11 cellular contexts compared by ENCODE assay signal in genomic region chr20:10306440-10307358, GRCh38.
DNase-seq lines count a peak whose midpoint lies in the region; ATAC-seq and TF ChIP-seq lines count a peak whose summit lies in the region.
"Had no signal": no experiment of that assay in that cellular context is flagged by ENCODE, and none has a peak within 500 bp of the region (broad histone marks: within the 10 kb centered on the region; RNA-seq: fewer than 3 reads in every experiment).

No MANE protein-coding gene starts in this region.

- H3K27me3 Mint-ChIP-seq in activated T-helper 17 cell treated with anti-CD3 and anti-CD28 coated beads, Interleukin-2, amount 50 U/mL, for 72 hours = peaks cover 19% of the 10 kb centered on the region
- H3K27me3 Mint-ChIP-seq in immature natural killer cell (ENCODE audit: low read depth in 3 of 3) = peaks cover 0 to 7% (median 1%) of the 10 kb centered on the region in 3 donors

- H3K27me3 ChIP-seq in lower lobe of right lung (ENCODE audit: low read depth) = no peaks in the 10 kb centered on the region

- H3K36me3 ChIP-seq in lower lobe of right lung = no peaks in the 10 kb centered on the region

- peak; percentile 73 for DNase-seq in AG10803 (ENCODE audit: low read depth)
- peak; percentile 84 for DNase-seq in LHCN-M2 (ENCODE audit: low read depth)
- DNase-seq in immature natural killer cell = peak; percentile 10 to 39 (median 39)
- no peak for DNase-seq in NCI-H2081 treated with DMSO at 0.1 percent for 48 hours (lab: John Stamatoyannopoulos, UW)
- no peak for DNase-seq in lower lobe of right lung
- no peak for DNase-seq in cerebellar nuclear complex (lab: John Stamatoyannopoulos, UW)
- DNase-seq: activated T-cell treated with anti-CD3 and anti-CD28 coated beads, Interleukin-2, amount 50 U/mL, for 48 hours; effector CD4-positive, alpha-beta T cell; T-helper 9 cell had no signal

- H3K9me3 Mint-ChIP-seq in activated T-helper 17 cell treated with anti-CD3 and anti-CD28 coated beads, Interleukin-2, amount 50 U/mL, for 72 hours = no peaks in the 10 kb centered on the region
- H3K9me3 Mint-ChIP-seq in immature natural killer cell = no peaks in the 10 kb centered on the region

- intact Hi-C loops in lower lobe of right lung (cut with DNase I) = no loop called here

- H3K4me1 ChIP-seq in lower lobe of right lung = no peaks in the 10 kb centered on the region

- no peaks in the 10 kb centered on the region for H3K36me3 Mint-ChIP-seq in activated T-helper 17 cell treated with anti-CD3 and anti-CD28 coated beads, Interleukin-2, amount 50 U/mL, for 72 hours (ENCODE audit: low read depth)
- H3K36me3 Mint-ChIP-seq in immature natural killer cell = peaks cover 0 to 4% (median 0%) of the 10 kb centered on the region in 3 donors

- TF ChIP-seq CTCF in AG10803 (conservative IDR thresholded peaks at IDR 0.05; ENCODE audit: low read length) (no peak), lower lobe of right lung (IDR thresholded peaks at IDR 0.05) (no peak)

- H3K4me1 Mint-ChIP-seq in activated T-helper 17 cell treated with anti-CD3 and anti-CD28 coated beads, Interleukin-2, amount 50 U/mL, for 72 hours = peaks cover 7% of the 10 kb centered on the region
- H3K4me1 Mint-ChIP-seq in immature natural killer cell = peaks cover 47 to 55% of the 10 kb centered on the region in 2 donors

- no peak overlapping the region for H3K27ac ChIP-seq in lower lobe of right lung

- H3K4me3 ChIP-seq in AG10803 (ENCODE audit: low read length) = no peak overlapping the region
- H3K4me3 ChIP-seq in lower lobe of right lung = no peak overlapping the region

- no peaks in the 10 kb centered on the region for H3K9me3 ChIP-seq in lower lobe of right lung

- no peak overlapping the region for H3K27ac Mint-ChIP-seq in activated T-helper 17 cell treated with anti-CD3 and anti-CD28 coated beads, Interleukin-2, amount 50 U/mL, for 72 hours
- H3K27ac Mint-ChIP-seq in immature natural killer cell = peak overlapping the region in 2 of 6 donors; percentile 25 to 28

- H3K4me3 Mint-ChIP-seq in activated T-helper 17 cell treated with anti-CD3 and anti-CD28 coated beads, Interleukin-2, amount 50 U/mL, for 72 hours = no peak overlapping the region
- peak overlapping the region; percentile 22 to 71 (median 62) for H3K4me3 Mint-ChIP-seq in immature natural killer cell

- ATAC-seq in activated T-helper 17 cell treated with anti-CD3 and anti-CD28 coated beads, Interleukin-2, amount 50 U/mL, for 72 hours (replicated peaks) = peak; percentile 35
- no peak for ATAC-seq in lower lobe of right lung
- no peak for ATAC-seq in HG02571 (IDR thresholded peaks at IDR 0.05; ENCODE audit: unreplicated experiment)

Comparison
In these comparisons a context has a peak if more than half of its experiments do, and no peak if none do; other contexts are left out.
1. DNase-seq: peak in AG10803 (single experiment), LHCN-M2 (single experiment) and immature natural killer cell (3 of 3); none in NCI-H2081 treated with DMSO at 0.1 percent for 48 hours (single experiment), lower lobe of right lung (single experiment) and cerebellar nuclear complex (0 of 2).